In genomic region chr18:907880-908512, GRCh38 we compare ENCODE assay signal across 10 cellular contexts. TPM values are rescaled to one million over a fixed set of nuclear protein-coding genes. Genes with fewer than 3 reads are reported as not detected.
DNase-seq lines count a peak whose midpoint lies in the region; ATAC-seq and TF ChIP-seq lines count a peak whose summit lies in the region.
"Had no signal": no experiment of that assay in that cellular context is flagged by ENCODE, and none has a peak within 500 bp of the region (broad histone marks: within the 10 kb centered on the region; RNA-seq: fewer than 3 reads in every experiment).

No MANE protein-coding gene starts in this region.

- TF ChIP-seq CTCF in AG04449 (IDR thresholded peaks at IDR 0.05; ENCODE audit: insufficient read depth, low read length, missing control alignments) = no peak
- TF ChIP-seq CTCF in nephron progenitor cell (IDR thresholded peaks at IDR 0.05) = no peak
- no peak for TF ChIP-seq CTCF in OCI-LY7 (conservative IDR thresholded peaks at IDR 0.05; ENCODE audit: low read length)

- H3K27ac Mint-ChIP-seq in nephron progenitor cell = no peak overlapping the region
- H3K27ac Mint-ChIP-seq: dendritic cell treated with granulocyte-macrophage colony-stimulating factor and Interleukin-4, amounts not matched to agents 40 ng/mL and 50 ng/mL, for 4 days had no signal

- peak overlapping the region; percentile 79 for H3K4me3 Mint-ChIP-seq in nephron progenitor cell
- H3K4me3 Mint-ChIP-seq: dendritic cell treated with granulocyte-macrophage colony-stimulating factor and Interleukin-4, amounts not matched to agents 40 ng/mL and 50 ng/mL, for 4 days had no signal

- H3K4me3 ChIP-seq in AG04449 (ENCODE audit: low read depth, low read length) (peak overlapping the region; percentile 9), HUES6 (ENCODE audit: low read depth, low read length) (peak overlapping the region; percentile 71), OCI-LY7 (ENCODE audit: low read depth, low read length, poor library complexity, severe bottlenecking) (no peak overlapping the region)

- peaks cover 7% of the 10 kb centered on the region for H3K9me3 Mint-ChIP-seq in nephron progenitor cell
- H3K9me3 Mint-ChIP-seq: dendritic cell treated with granulocyte-macrophage colony-stimulating factor and Interleukin-4, amounts not matched to agents 40 ng/mL and 50 ng/mL, for 4 days had no signal

- H3K79me2 ChIP-seq in OCI-LY7 (ENCODE audit: insufficient read depth, low read depth, low read length) = no peaks in the 10 kb centered on the region

- H3K4me2 ChIP-seq in OCI-LY7 (ENCODE audit: low read length) = no peak overlapping the region

- H3K9ac ChIP-seq in HUES6 (ENCODE audit: low read length) = no peak overlapping the region

- peaks cover 99% of the 10 kb centered on the region for H3K27me3 Mint-ChIP-seq in nephron progenitor cell (ENCODE audit: low read depth, poor library complexity)

- H3K9me3 ChIP-seq in HUES6 (ENCODE audit: control insufficient read depth, insufficient read depth, low read depth, low read length) = no peaks in the 10 kb centered on the region
- no peaks in the 10 kb centered on the region for H3K9me3 ChIP-seq in OCI-LY7 (ENCODE audit: low read length)

- DNase-seq in AG04449 (ENCODE audit: low read depth, low spot score) = no peak
- peak; percentile 58 for DNase-seq in ecto neural progenitor cell (ENCODE audit: low spot score)
- peak; percentile 35 for DNase-seq in nephron progenitor cell
- no peak for DNase-seq in OCI-M1 (lab: John Stamatoyannopoulos, UW)
- no peak for DNase-seq in OCI-LY7 (ENCODE audit: low spot score)
- DNase-seq in NCI-H1694 (lab: John Stamatoyannopoulos, UW) = no peak
- DNase-seq: NCI-H1436 treated with DMSO at 0.1 percent for 48 hours had no signal

- H3K36me3 Mint-ChIP-seq in nephron progenitor cell (ENCODE audit: low read depth) = no peaks in the 10 kb centered on the region

- no TSS peak for BruUV-seq in OCI-LY7 (replicated peaks; lab: Mats Ljungman, UMichigan)

- H3K4me1 ChIP-seq in HUES6 (ENCODE audit: control insufficient read depth, insufficient read depth, low read length) (peaks cover 22% of the 10 kb centered on the region), OCI-LY7 (ENCODE audit: insufficient read depth, low read length, poor library complexity, severe bottlenecking) (no peaks in the 10 kb centered on the region)

- peaks cover 100% of the 10 kb centered on the region for H3K27me3 ChIP-seq in HUES6 (ENCODE audit: control insufficient read depth, insufficient read depth, low read length)

- intact Hi-C loops in OCI-LY7 (cut with micrococcal nuclease; ENCODE audit: unreplicated experiment) = no loop called here

- H2AFZ ChIP-seq in OCI-LY7 (ENCODE audit: low read length) = no peak overlapping the region

- H3K36me3 ChIP-seq in HUES6 (ENCODE audit: control insufficient read depth, insufficient read depth, low read length) (no peaks in the 10 kb centered on the region), OCI-LY7 (ENCODE audit: insufficient read depth, low read length) (no peaks in the 10 kb centered on the region)

- no peaks in the 10 kb centered on the region for H3K9me2 ChIP-seq in OCI-LY7 (ENCODE audit: insufficient read depth, low read length)

- H3K4me1 Mint-ChIP-seq in nephron progenitor cell = peaks cover 34% of the 10 kb centered on the region

- no peak overlapping the region for H3K27ac ChIP-seq in HUES6 (ENCODE audit: low read depth, low read length)
- H3K27ac ChIP-seq in OCI-LY7 (ENCODE audit: low read depth, low read length, poor library complexity, severe bottlenecking) = no peak overlapping the region

- POLR2A ChIA-PET in AG04449 (lab: Yijun Ruan, JAX) = no interaction called here
- POLR2A ChIA-PET in OCI-LY7 (lab: Charles Lee) = no interaction called here

- no peak for ATAC-seq in HG03565 (IDR thresholded peaks at IDR 0.05; ENCODE audit: unreplicated experiment)

- no peaks in the 10 kb centered on the region for H4K20me1 ChIP-seq in OCI-LY7 (ENCODE audit: insufficient read depth, low read length)

- CTCF ChIA-PET in AG04449 (lab: Yijun Ruan, JAX) = no interaction called here
- CTCF ChIA-PET in OCI-LY7 (lab: Charles Lee; ENCODE audit: unreplicated experiment) = no interaction called here

RNA-seq across cellular contexts. Expression of gene ADCYAP1, which starts 3.3 kb away (rescaled TPM):
- not detected in 2 replicates for total RNA-seq in OCI-LY7 (2014; rRNA removed; shearing (Covaris generic))
- total RNA-seq in OCI-LY7 (2022) = not detected in 2 replicates

Comparison
In these comparisons a context has a peak if more than half of its experiments do, and no peak if none do; other contexts are left out.
1. DNase-seq: peak in ecto neural progenitor cell (single experiment) and nephron progenitor cell (single experiment); none in AG04449 (single experiment), OCI-M1 (single experiment), OCI-LY7 (single experiment) and NCI-H1694 (single experiment).